Comparison of ENCODE assay signal across 31 cellular contexts in genomic region chr18:74935411-74935810, GRCh38.
"Had no signal": no experiment of that assay in that cellular context is flagged by ENCODE, and none has a peak within 500 bp of the region (broad histone marks: within the 10 kb centered on the region; RNA-seq: fewer than 3 reads in every experiment).

No MANE protein-coding gene starts in this region.

- H3K9me3 ChIP-seq: body of pancreas, colonic mucosa, gastroesophageal sphincter, heart right ventricle, left ventricle myocardium inferior, thyroid gland, upper lobe of right lung had no signal

- H3K4me1 ChIP-seq: body of pancreas, colonic mucosa, gastroesophageal sphincter, heart right ventricle, left ventricle myocardium inferior, thyroid gland, upper lobe of right lung had no signal

- H3K4me3 ChIP-seq: body of pancreas, cardiac muscle cell, colonic mucosa, gastroesophageal sphincter, heart right ventricle, left ventricle myocardium inferior, lung, thyroid gland, upper lobe of right lung had no signal

- H3K27ac Mint-ChIP-seq: activated CD4-positive, alpha-beta memory T cell treated with anti-CD3 and anti-CD28 coated beads, Interleukin-2, amount 10 ng/mL, durations not matched to agents 7 days and 5 days; activated CD4-positive, alpha-beta T cell treated with anti-CD3 and anti-CD28 coated beads, Interleukin-2, amount 10 ng/mL, durations not matched to agents 7 days and 5 days; activated naive CD4-positive, alpha-beta T cell treated with anti-CD3 and anti-CD28 coated beads, Interleukin-2, amount 50 U/mL, for 72 hours; activated T-cell treated with anti-CD3 and anti-CD28 coated beads, Interleukin-2, amount 50 U/mL, for 24 hours; activated T-helper 17 cell treated with anti-CD3 and anti-CD28 coated beads, Interleukin-2, amount 50 U/mL, for 72 hours; natural killer cell treated with Interleukin-12 subunit alpha and Interleukin-12 subunit beta and Interleukin-15 and Interleukin-18, amount 100 ng/mL, for 72 hours; stimulated activated memory B cell treated with anti-CD40 and anti-IgM and Interleukin-4, amounts not matched to agents 10 μg/mL and 1 μg/mL and 100 μg/mL, for 72 hours had no signal

- H3K27me3 Mint-ChIP-seq: activated CD4-positive, alpha-beta memory T cell treated with anti-CD3 and anti-CD28 coated beads, Interleukin-2, amount 10 ng/mL, durations not matched to agents 7 days and 5 days; activated CD4-positive, alpha-beta T cell treated with anti-CD3 and anti-CD28 coated beads, Interleukin-2, amount 10 ng/mL, durations not matched to agents 7 days and 5 days; activated T-cell treated with anti-CD3 and anti-CD28 coated beads, Interleukin-2, amount 50 U/mL, for 24 hours; activated T-helper 17 cell treated with anti-CD3 and anti-CD28 coated beads, Interleukin-2, amount 50 U/mL, for 72 hours; natural killer cell treated with Interleukin-12 subunit alpha and Interleukin-12 subunit beta and Interleukin-15 and Interleukin-18, amount 100 ng/mL, for 72 hours; stimulated activated memory B cell treated with anti-CD40 and anti-IgM and Interleukin-4, amounts not matched to agents 10 μg/mL and 1 μg/mL and 100 μg/mL, for 72 hours; stimulated activated naive CD8-positive, alpha-beta T cell treated with anti-CD3 and anti-CD28 coated beads, Interleukin-15, amount 100 ng/mL, for 72 hours had no signal

- H3K36me3 Mint-ChIP-seq: natural killer cell treated with Interleukin-12 subunit alpha and Interleukin-12 subunit beta and Interleukin-15 and Interleukin-18, amount 100 ng/mL, for 72 hours had no signal

- H3K27ac ChIP-seq: body of pancreas, cardiac muscle cell, colonic mucosa, gastroesophageal sphincter, heart right ventricle, left ventricle myocardium inferior, thyroid gland, upper lobe of right lung had no signal

- H3K9me3 Mint-ChIP-seq: activated CD4-positive, alpha-beta memory T cell treated with anti-CD3 and anti-CD28 coated beads, Interleukin-2, amount 10 ng/mL, durations not matched to agents 7 days and 5 days; activated CD4-positive, alpha-beta T cell treated with anti-CD3 and anti-CD28 coated beads, Interleukin-2, amount 10 ng/mL, durations not matched to agents 7 days and 5 days; activated naive CD4-positive, alpha-beta T cell treated with anti-CD3 and anti-CD28 coated beads, Interleukin-2, amount 50 U/mL, for 72 hours; activated T-cell treated with anti-CD3 and anti-CD28 coated beads, Interleukin-2, amount 50 U/mL, for 24 hours; activated T-helper 17 cell treated with anti-CD3 and anti-CD28 coated beads, Interleukin-2, amount 50 U/mL, for 72 hours; natural killer cell treated with Interleukin-12 subunit alpha and Interleukin-12 subunit beta and Interleukin-15 and Interleukin-18, amount 100 ng/mL, for 72 hours; stimulated activated memory B cell treated with anti-CD40 and anti-IgM and Interleukin-4, amounts not matched to agents 10 μg/mL and 1 μg/mL and 100 μg/mL, for 72 hours; stimulated activated naive CD8-positive, alpha-beta T cell treated with anti-CD3 and anti-CD28 coated beads, Interleukin-15, amount 100 ng/mL, for 72 hours had no signal

- DNase-seq: activated CD4-positive, alpha-beta memory T cell treated with anti-CD3 and anti-CD28 coated beads, Interleukin-2, amount 10 ng/mL, durations not matched to agents 7 days and 5 days; activated CD4-positive, alpha-beta T cell treated with anti-CD3 and anti-CD28 coated beads for 1 hour; activated CD4-positive, alpha-beta T cell treated with anti-CD3 and anti-CD28 coated beads, Interleukin-2, amount 10 ng/mL, durations not matched to agents 7 days and 5 days; activated CD8-positive, alpha-beta memory T cell treated with anti-CD3 and anti-CD28 coated beads, Interleukin-2, amount 50 U/mL, for 48 hours; activated gamma-delta T cell treated with Interleukin-2 at 50 U/mL for 16 hours; activated T-cell treated with anti-CD3 and anti-CD28 coated beads, Interleukin-2, amount 50 U/mL, for 24 hours; body of pancreas; cerebellar nuclear complex; colonic mucosa; effector CD8-positive, alpha-beta T cell; heart right ventricle; kidney glomerular epithelial cell; left ventricle myocardium inferior; mesendoderm; retina; small intestine; stimulated activated CD4-positive, alpha-beta T cell treated with anti-CD3 and anti-CD28 coated beads, Interleukin-1b, Interleukin-23, amount 100 ng/mL, for 48 hours; stimulated activated CD4-positive, alpha-beta T cell treated with anti-CD3 and anti-CD28 coated beads, Interleukin-4, amount 100 ng/mL, for 4 hours; stimulated activated CD8-positive, alpha-beta memory T cell treated with anti-CD3 and anti-CD28 coated beads, Interleukin-4, amount 100 ng/mL, for 48 hours; stimulated activated naive CD8-positive, alpha-beta T cell treated with anti-CD3 and anti-CD28 coated beads, Interleukin-15, amount 100 ng/mL, for 72 hours; thyroid gland; upper lobe of right lung had no signal

- H3K4me1 Mint-ChIP-seq: activated CD4-positive, alpha-beta memory T cell treated with anti-CD3 and anti-CD28 coated beads, Interleukin-2, amount 10 ng/mL, durations not matched to agents 7 days and 5 days; activated CD4-positive, alpha-beta T cell treated with anti-CD3 and anti-CD28 coated beads, Interleukin-2, amount 10 ng/mL, durations not matched to agents 7 days and 5 days; stimulated activated memory B cell treated with anti-CD40 and anti-IgM and Interleukin-4, amounts not matched to agents 10 μg/mL and 1 μg/mL and 100 μg/mL, for 72 hours; stimulated activated naive CD8-positive, alpha-beta T cell treated with anti-CD3 and anti-CD28 coated beads, Interleukin-15, amount 100 ng/mL, for 72 hours had no signal

- H3K36me3 ChIP-seq: cardiac muscle cell, colonic mucosa, thyroid gland, upper lobe of right lung had no signal

- H3K27me3 ChIP-seq: body of pancreas, cardiac muscle cell, colonic mucosa, gastroesophageal sphincter, heart right ventricle, thyroid gland, upper lobe of right lung had no signal

- H3K4me3 Mint-ChIP-seq: activated CD4-positive, alpha-beta memory T cell treated with anti-CD3 and anti-CD28 coated beads, Interleukin-2, amount 10 ng/mL, durations not matched to agents 7 days and 5 days; activated CD4-positive, alpha-beta T cell treated with anti-CD3 and anti-CD28 coated beads, Interleukin-2, amount 10 ng/mL, durations not matched to agents 7 days and 5 days; activated T-cell treated with anti-CD3 and anti-CD28 coated beads, Interleukin-2, amount 50 U/mL, for 24 hours; activated T-helper 17 cell treated with anti-CD3 and anti-CD28 coated beads, Interleukin-2, amount 50 U/mL, for 72 hours; natural killer cell treated with Interleukin-12 subunit alpha and Interleukin-12 subunit beta and Interleukin-15 and Interleukin-18, amount 100 ng/mL, for 72 hours; stimulated activated memory B cell treated with anti-CD40 and anti-IgM and Interleukin-4, amounts not matched to agents 10 μg/mL and 1 μg/mL and 100 μg/mL, for 72 hours; stimulated activated naive CD8-positive, alpha-beta T cell treated with anti-CD3 and anti-CD28 coated beads, Interleukin-15, amount 100 ng/mL, for 72 hours had no signal

- FAIRE-seq: small intestine, TTC549 had no signal

- ATAC-seq: activated naive CD4-positive, alpha-beta T cell treated with anti-CD3 and anti-CD28 coated beads, Interleukin-2, amount 50 U/mL, for 72 hours; activated T-helper 17 cell treated with anti-CD3 and anti-CD28 coated beads, Interleukin-2, amount 50 U/mL, for 72 hours; body of pancreas; gastroesophageal sphincter; heart right ventricle; natural killer cell treated with Interleukin-12 subunit alpha and Interleukin-12 subunit beta and Interleukin-15 and Interleukin-18, amount 100 ng/mL, for 72 hours; sciatic nerve; stimulated activated memory B cell treated with anti-CD40 and anti-IgM and Interleukin-4, amounts not matched to agents 10 μg/mL and 1 μg/mL and 100 μg/mL, for 72 hours; stimulated activated naive CD8-positive, alpha-beta T cell treated with anti-CD3 and anti-CD28 coated beads, Interleukin-15, amount 100 ng/mL, for 72 hours; upper lobe of right lung had no signal
